2 cellular contexts compared by ENCODE assay signal in genomic region chr10:75857269-75857846, GRCh38.
TF ChIP-seq lines count a peak whose summit lies in the region.

No MANE protein-coding gene starts in this region.

TF ChIP-seq in HepG2, 621 proteins besides CTCF, POLR2A, EP300 and RAD21:
- TF ChIP-seq MIER2 (CRISPR knock-in tag; IDR thresholded peaks at IDR 0.05): no peak
- 0 out of 2 replicates have a peak, but pooled peaks have one; percentile 17 for TF ChIP-seq ZNF629 (CRISPR knock-in tag; conservative IDR thresholded peaks at IDR 0.05)

TF ChIP-seq in H1, 55 proteins besides CTCF, POLR2A, EP300 and RAD21:
- TF ChIP-seq HDAC2 (IDR thresholded peaks at IDR 0.05; ENCODE audit: borderline replicate concordance in 1 of 2, low read depth in 2 of 2, low read length in 2 of 2) (peak; percentile 40 to 87; a peak in 2 of 4 replicates), CHD7 (IDR thresholded peaks at IDR 0.05; ENCODE audit: insufficient replicate concordance, low read length) (peak; percentile 48), SRF (IDR thresholded peaks at IDR 0.05; ENCODE audit: low read depth, low read length) (no peak), BACH1 (IDR thresholded peaks at IDR 0.05; ENCODE audit: low read length) (peak; percentile 92), MAFK (IDR thresholded peaks at IDR 0.05; ENCODE audit: low read depth, low read length) (peak; percentile 72), TCF12 (IDR thresholded peaks at IDR 0.05; ENCODE audit: low read depth, low read length) (0 out of 2 replicates have a peak, but pooled peaks have one; percentile 28), SIN3A (conservative IDR thresholded peaks at IDR 0.05 in 1 of 2, IDR thresholded peaks at IDR 0.05 in 1 of 2; ENCODE audit: low read depth in 1 of 2, low read length in 2 of 2) (no peak), TEAD4 (IDR thresholded peaks at IDR 0.05; ENCODE audit: low read depth, low read length) (peak; percentile 57), ATF2 (IDR thresholded peaks at IDR 0.05; ENCODE audit: low read length) (peak; percentile 39; the same call in 1 of the 2 replicates), KDM1A (IDR thresholded peaks at IDR 0.05; ENCODE audit: borderline replicate concordance, low read length) (peak; percentile 88; the same call in 1 of the 2 replicates)
